15 cellular contexts compared by ENCODE assay signal in genomic region chrY:25037496-25037895, GRCh38. TPM values are rescaled to one million over a fixed set of nuclear protein-coding genes. Genes with fewer than 3 reads are reported as not detected.
"Had no signal": no experiment of that assay in that cellular context is flagged by ENCODE, and none has a peak within 500 bp of the region (broad histone marks: within the 10 kb centered on the region; RNA-seq: fewer than 3 reads in every experiment).

No MANE protein-coding gene starts in this region.

RNA-seq across cellular contexts. Expression of gene BPY2C, which starts 14.4 kb away (rescaled TPM):
- total RNA-seq: activated B cell treated with CpG ODN at 0.5 μM for 24 hours; activated CD4-positive, alpha-beta memory T cell treated with anti-CD3 and anti-CD28 coated beads for 36 hours; activated CD4-positive, alpha-beta memory T cell treated with anti-CD3 and anti-CD28 coated beads, Interleukin-2, amount 10 ng/mL, durations not matched to agents 7 days and 5 days; activated CD4-positive, alpha-beta T cell treated with anti-CD3 and anti-CD28 coated beads for 36 hours; activated CD4-positive, alpha-beta T cell treated with anti-CD3 and anti-CD28 coated beads, Interleukin-2, amount 10 ng/mL, durations not matched to agents 24 days and 14 days; activated CD4-positive, alpha-beta T cell treated with anti-CD3 and anti-CD28 coated beads, Interleukin-2, amount 10 ng/mL, durations not matched to agents 7 days and 5 days; activated CD8-positive, alpha-beta memory T cell treated with anti-CD3 and anti-CD28 coated beads for 36 hours; activated CD8-positive, alpha-beta memory T cell treated with anti-CD3 and anti-CD28 coated beads, Interleukin-2, amount 10 ng/mL, durations not matched to agents 7 days and 5 days; activated CD8-positive, alpha-beta T cell treated with anti-CD3 and anti-CD28 coated beads for 36 hours; activated CD8-positive, alpha-beta T cell treated with anti-CD3 and anti-CD28 coated beads, Interleukin-2, amount 10 ng/mL, durations not matched to agents 7 days and 5 days; T-cell; T-helper 1 cell treated with Interleukin-12 subunit alpha and Interleukin-12 subunit beta and Interleukin-4 antibody, amounts not matched to agents 30 ng/mL and 1 ng/mL, for 36 hours; T-helper 17 cell; T-helper 2 cell treated with Interferon-gamma antibody and Interleukin-4, amounts not matched to agents 100 ng/mL and 5 ng/mL, for 36 hours; WTC11 had no signal
